In genomic region chr10:27504897-27505457, GRCh38 we compare ENCODE assay signal across 8 cellular contexts. TPM values are rescaled to one million over a fixed set of nuclear protein-coding genes. Genes with fewer than 3 reads are reported as not detected.
DNase-seq lines count a peak whose midpoint lies in the region; ATAC-seq, FAIRE-seq and TF ChIP-seq lines count a peak whose summit lies in the region.

No MANE protein-coding gene starts in this region.

- H3K79me2 ChIP-seq in DND-41 (ENCODE audit: insufficient read depth, low read length) = peaks cover 59% of the 10 kb centered on the region

- H3K36me3 ChIP-seq in DND-41 (ENCODE audit: insufficient read depth, low read length) (peaks cover 2% of the 10 kb centered on the region; the same call in 1 of the 2 replicates), Peyer's patch (no peaks in the 10 kb centered on the region)

- peak overlapping the region; percentile 98 to 100 (median 99) for H3K4me3 Mint-ChIP-seq in nephron

- peaks cover 5% of the 10 kb centered on the region for H3K27me3 Mint-ChIP-seq in nephron (ENCODE audit: low read depth)

- H3K27me3 ChIP-seq in DND-41 (ENCODE audit: insufficient read depth, low read length, poor library complexity) (no peaks in the 10 kb centered on the region), Peyer's patch (no peaks in the 10 kb centered on the region)

- peaks cover 54% of the 10 kb centered on the region for H3K4me1 Mint-ChIP-seq in nephron

- peaks cover 9% of the 10 kb centered on the region for H3K36me3 Mint-ChIP-seq in nephron (ENCODE audit: low read depth)

- peaks cover 33% of the 10 kb centered on the region for H4K20me1 ChIP-seq in DND-41 (ENCODE audit: insufficient read depth, low read length)

- peak overlapping the region; percentile 75 for H3K4me2 ChIP-seq in DND-41 (ENCODE audit: insufficient read depth, low read length)

- peak overlapping the region; percentile 84; the same call in 1 of the 2 replicates for H2AFZ ChIP-seq in DND-41 (ENCODE audit: low read depth, low read length)

- FAIRE-seq in endometrium (lab: Jason Lieb, UNC) = peak; percentile 70

- H3K27ac ChIP-seq in DND-41 (ENCODE audit: low read length) (peak overlapping the region; percentile 74), Peyer's patch (peak overlapping the region; percentile 88 to 92 (median 90))

- TF ChIP-seq POLR2A in Peyer's patch (IDR thresholded peaks at IDR 0.05) = no peak

- peak overlapping the region; percentile 83 to 94 for H3K4me3 ChIP-seq in DND-41 (ENCODE audit: low read depth in 1 of 2, low read length in 2 of 2)
- H3K4me3 ChIP-seq in Peyer's patch = peak overlapping the region; percentile 75 to 87 (median 82)

- no peak for TF ChIP-seq CTCF in DND-41 (IDR thresholded peaks at IDR 0.05; ENCODE audit: borderline replicate concordance, extremely low read depth, low read length, poor library complexity, severe bottlenecking)
- no peak for TF ChIP-seq CTCF in Peyer's patch (IDR thresholded peaks at IDR 0.05)
- no peak for TF ChIP-seq CTCF in nephron (IDR thresholded peaks at IDR 0.05; ENCODE audit: unreplicated experiment in 3 of 3)

- peak overlapping the region; percentile 72 for H3K9ac ChIP-seq in DND-41 (ENCODE audit: low read depth, low read length)

- H3K27ac Mint-ChIP-seq in nephron = peak overlapping the region; percentile 96 to 99 (median 99)

- no peak for ATAC-seq in DND-41 (ENCODE audit: insufficient read depth, low read depth)

- H3K4me1 ChIP-seq in DND-41 (ENCODE audit: insufficient read depth, low read length) (peaks cover 39% of the 10 kb centered on the region), Peyer's patch (peaks cover 0 to 12% (median 3%) of the 10 kb centered on the region in 4 donors)

- no peaks in the 10 kb centered on the region for H3K9me3 Mint-ChIP-seq in nephron

- no peaks in the 10 kb centered on the region for H3K9me3 ChIP-seq in DND-41 (ENCODE audit: insufficient read depth, low read length, severe bottlenecking)
- no peaks in the 10 kb centered on the region for H3K9me3 ChIP-seq in Peyer's patch

- DNase-seq in DND-41 = no peak
- DNase-seq in Peyer's patch = no peak
- DNase-seq in epidermal melanocyte (ENCODE audit: insufficient read length, low spot score) = no peak
- DNase-seq in DMS114 treated with DMSO at 0.1 percent for 48 hours (lab: John Stamatoyannopoulos, UW; ENCODE audit: unreplicated experiment) = no peak
- DNase-seq in cerebellum (ENCODE audit: low spot score) = no peak
- DNase-seq in activated CD4-positive, alpha-beta T cell treated with anti-CD3 and anti-CD28 coated beads, Interleukin-2, amount 50 U/mL, for 4 hours = no peak

RNA-seq across cellular contexts. Expression of gene RAB18, which starts 0.9 kb away (rescaled TPM):
- total RNA-seq in Peyer's patch (10 to 100 TPM; 16.5 to 46.1 (median 42.7) TPM), cerebellum (96.7 TPM)
